Comparison of ENCODE assay signal across 1 cellular context in the genomic region with DNA sequence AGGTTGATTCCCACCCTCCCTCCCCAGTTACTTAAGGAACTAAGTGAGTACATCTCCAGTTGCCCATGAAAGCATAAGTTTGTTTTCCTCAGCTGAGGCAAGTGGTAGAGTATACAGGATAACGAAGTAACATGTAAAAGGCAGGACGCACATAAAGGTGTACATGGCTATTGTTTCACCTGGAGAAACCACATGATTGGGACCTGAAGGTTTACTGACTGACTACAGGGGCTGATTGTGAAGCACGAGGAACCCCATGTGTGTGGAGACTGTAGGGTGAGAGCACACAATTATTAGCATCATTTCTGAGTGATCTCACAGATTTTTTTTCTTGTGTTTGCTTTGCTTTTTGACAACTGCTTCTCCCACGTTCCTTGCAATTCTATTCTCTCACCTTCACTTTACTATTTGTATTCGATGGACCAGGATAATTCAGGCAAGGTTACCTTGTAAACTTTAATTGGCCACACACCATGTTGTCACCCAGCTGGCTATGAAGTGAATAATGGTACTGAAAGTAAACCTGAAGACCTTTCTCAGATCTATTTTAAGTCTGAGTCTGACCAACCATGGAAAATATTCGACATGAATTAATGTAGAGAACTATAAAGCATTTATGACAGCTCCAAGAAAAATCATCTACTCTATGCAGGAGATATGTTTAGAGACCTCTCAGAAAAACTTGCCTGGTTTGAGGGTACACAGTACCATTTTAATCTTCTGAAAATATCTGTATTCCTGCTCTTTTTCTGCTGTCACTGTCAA.
TF ChIP-seq lines count a peak whose summit lies in the region.

No MANE protein-coding gene starts in this region.

TF ChIP-seq in GM12878, 131 proteins besides CTCF, POLR2A, EP300 and RAD21 (continued from another document):
- TF ChIP-seq, protein P1, sequence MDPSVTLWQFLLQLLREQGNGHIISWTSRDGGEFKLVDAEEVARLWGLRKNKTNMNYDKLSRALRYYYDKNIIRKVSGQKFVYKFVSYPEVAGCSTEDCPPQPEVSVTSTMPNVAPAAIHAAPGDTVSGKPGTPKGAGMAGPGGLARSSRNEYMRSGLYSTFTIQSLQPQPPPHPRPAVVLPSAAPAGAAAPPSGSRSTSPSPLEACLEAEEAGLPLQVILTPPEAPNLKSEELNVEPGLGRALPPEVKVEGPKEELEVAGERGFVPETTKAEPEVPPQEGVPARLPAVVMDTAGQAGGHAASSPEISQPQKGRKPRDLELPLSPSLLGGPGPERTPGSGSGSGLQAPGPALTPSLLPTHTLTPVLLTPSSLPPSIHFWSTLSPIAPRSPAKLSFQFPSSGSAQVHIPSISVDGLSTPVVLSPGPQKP (IDR thresholded peaks at IDR 0.05; ENCODE audit: low read depth, low read length), result no peak
- no peak for TF ChIP-seq ZNF217 (IDR thresholded peaks at IDR 0.05)
- TF ChIP-seq ATF7 (IDR thresholded peaks at IDR 0.05; ENCODE audit: low read depth), result no peak
- TF ChIP-seq TARDBP (IDR thresholded peaks at IDR 0.05; ENCODE audit: borderline replicate concordance), result no peak
- TF ChIP-seq HDAC2 (IDR thresholded peaks at IDR 0.05), result no peak
- no peak for TF ChIP-seq GATAD2B (conservative IDR thresholded peaks at IDR 0.05; ENCODE audit: low read depth)
- TF ChIP-seq ZNF24 (IDR thresholded peaks at IDR 0.05), result no peak
- TF ChIP-seq RUNX3 (IDR thresholded peaks at IDR 0.05; ENCODE audit: low read length), result no peak
- TF ChIP-seq SREBF2 (IDR thresholded peaks at IDR 0.05; ENCODE audit: low read length), result no peak
- no peak for TF ChIP-seq NFYA (IDR thresholded peaks at IDR 0.05; ENCODE audit: borderline replicate concordance, low read depth, low read length)
- TF ChIP-seq SUPT20H (IDR thresholded peaks at IDR 0.05; ENCODE audit: borderline replicate concordance, control insufficient read depth, low read depth, low read length), result no peak
- TF ChIP-seq, protein P2, sequence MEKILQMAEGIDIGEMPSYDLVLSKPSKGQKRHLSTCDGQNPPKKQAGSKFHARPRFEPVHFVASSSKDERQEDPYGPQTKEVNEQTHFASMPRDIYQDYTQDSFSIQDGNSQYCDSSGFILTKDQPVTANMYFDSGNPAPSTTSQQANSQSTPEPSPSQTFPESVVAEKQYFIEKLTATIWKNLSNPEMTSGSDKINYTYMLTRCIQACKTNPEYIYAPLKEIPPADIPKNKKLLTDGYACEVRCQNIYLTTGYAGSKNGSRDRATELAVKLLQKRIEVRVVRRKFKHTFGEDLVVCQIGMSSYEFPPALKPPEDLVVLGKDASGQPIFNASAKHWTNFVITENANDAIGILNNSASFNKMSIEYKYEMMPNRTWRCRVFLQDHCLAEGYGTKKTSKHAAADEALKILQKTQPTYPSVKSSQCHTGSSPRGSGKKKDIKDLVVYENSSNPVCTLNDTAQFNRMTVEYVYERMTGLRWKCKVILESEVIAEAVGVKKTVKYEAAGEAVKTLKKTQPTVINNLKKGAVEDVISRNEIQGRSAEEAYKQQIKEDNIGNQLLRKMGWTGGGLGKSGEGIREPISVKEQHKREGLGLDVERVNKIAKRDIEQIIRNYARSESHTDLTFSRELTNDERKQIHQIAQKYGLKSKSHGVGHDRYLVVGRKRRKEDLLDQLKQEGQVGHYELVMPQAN (conservative IDR thresholded peaks at IDR 0.05), result no peak
- TF ChIP-seq, protein P3, sequence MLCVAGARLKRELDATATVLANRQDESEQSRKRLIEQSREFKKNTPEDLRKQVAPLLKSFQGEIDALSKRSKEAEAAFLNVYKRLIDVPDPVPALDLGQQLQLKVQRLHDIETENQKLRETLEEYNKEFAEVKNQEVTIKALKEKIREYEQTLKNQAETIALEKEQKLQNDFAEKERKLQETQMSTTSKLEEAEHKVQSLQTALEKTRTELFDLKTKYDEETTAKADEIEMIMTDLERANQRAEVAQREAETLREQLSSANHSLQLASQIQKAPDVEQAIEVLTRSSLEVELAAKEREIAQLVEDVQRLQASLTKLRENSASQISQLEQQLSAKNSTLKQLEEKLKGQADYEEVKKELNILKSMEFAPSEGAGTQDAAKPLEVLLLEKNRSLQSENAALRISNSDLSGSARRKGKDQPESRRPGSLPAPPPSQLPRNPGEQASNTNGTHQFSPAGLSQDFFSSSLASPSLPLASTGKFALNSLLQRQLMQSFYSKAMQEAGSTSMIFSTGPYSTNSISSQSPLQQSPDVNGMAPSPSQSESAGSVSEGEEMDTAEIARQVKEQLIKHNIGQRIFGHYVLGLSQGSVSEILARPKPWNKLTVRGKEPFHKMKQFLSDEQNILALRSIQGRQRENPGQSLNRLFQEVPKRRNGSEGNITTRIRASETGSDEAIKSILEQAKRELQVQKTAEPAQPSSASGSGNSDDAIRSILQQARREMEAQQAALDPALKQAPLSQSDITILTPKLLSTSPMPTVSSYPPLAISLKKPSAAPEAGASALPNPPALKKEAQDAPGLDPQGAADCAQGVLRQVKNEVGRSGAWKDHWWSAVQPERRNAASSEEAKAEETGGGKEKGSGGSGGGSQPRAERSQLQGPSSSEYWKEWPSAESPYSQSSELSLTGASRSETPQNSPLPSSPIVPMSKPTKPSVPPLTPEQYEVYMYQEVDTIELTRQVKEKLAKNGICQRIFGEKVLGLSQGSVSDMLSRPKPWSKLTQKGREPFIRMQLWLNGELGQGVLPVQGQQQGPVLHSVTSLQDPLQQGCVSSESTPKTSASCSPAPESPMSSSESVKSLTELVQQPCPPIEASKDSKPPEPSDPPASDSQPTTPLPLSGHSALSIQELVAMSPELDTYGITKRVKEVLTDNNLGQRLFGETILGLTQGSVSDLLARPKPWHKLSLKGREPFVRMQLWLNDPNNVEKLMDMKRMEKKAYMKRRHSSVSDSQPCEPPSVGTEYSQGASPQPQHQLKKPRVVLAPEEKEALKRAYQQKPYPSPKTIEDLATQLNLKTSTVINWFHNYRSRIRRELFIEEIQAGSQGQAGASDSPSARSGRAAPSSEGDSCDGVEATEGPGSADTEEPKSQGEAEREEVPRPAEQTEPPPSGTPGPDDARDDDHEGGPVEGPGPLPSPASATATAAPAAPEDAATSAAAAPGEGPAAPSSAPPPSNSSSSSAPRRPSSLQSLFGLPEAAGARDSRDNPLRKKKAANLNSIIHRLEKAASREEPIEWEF (IDR thresholded peaks at IDR 0.05; ENCODE audit: insufficient replicate concordance, low read depth, low read length), result no peak
